ENCODE assay signal across 19 cellular contexts in genomic region chr9:91782711-91783214, GRCh38.
"Had no signal": no experiment of that assay in that cellular context is flagged by ENCODE, and none has a peak within 500 bp of the region (broad histone marks: within the 10 kb centered on the region; RNA-seq: fewer than 3 reads in every experiment).

No MANE protein-coding gene starts in this region.

- H3K27ac ChIP-seq: brain microvascular endothelial cell, gastrocnemius medialis, right atrium auricular region, skin epidermis, WERI-Rb-1 had no signal

- DNase-seq: activated CD4-positive, alpha-beta memory T cell treated with anti-CD3 and anti-CD28 coated beads for 36 hours; activated naive CD8-positive, alpha-beta T cell treated with anti-CD3 and anti-CD28 coated beads, Interleukin-2, amount 10 ng/mL, durations not matched to agents 7 days and 5 days; anterior cingulate cortex; brain microvascular endothelial cell; dermis blood vessel endothelial cell; effector memory CD8-positive, alpha-beta T cell; gastrocnemius medialis; left colon; naive B cell; posterior cingulate gyrus; stimulated activated CD4-positive, alpha-beta T cell treated with anti-CD3 and anti-CD28 coated beads, Interleukin-15, amount 100 ng/mL, for 24 hours; stimulated activated CD4-positive, alpha-beta T cell treated with anti-CD3 and anti-CD28 coated beads, Interleukin-4, amount 100 ng/mL, for 1 hour; stimulated activated naive B cell treated with anti-CD40 and anti-IgM and Interleukin-4, amounts not matched to agents 10 μg/mL and 1 μg/mL and 100 μg/mL, for 72 hours; substantia nigra; trophoblast cell; WERI-Rb-1 had no signal

- H3K27me3 ChIP-seq: brain microvascular endothelial cell, gastrocnemius medialis, right atrium auricular region had no signal

- ATAC-seq: effector memory CD8-positive, alpha-beta T cell; gastrocnemius medialis; left colon; stimulated activated naive B cell treated with anti-CD40 and anti-IgM and Interleukin-4, amounts not matched to agents 10 μg/mL and 1 μg/mL and 100 μg/mL, for 72 hours had no signal

- H3K9me3 ChIP-seq: gastrocnemius medialis had no signal

- H3K4me3 ChIP-seq: gastrocnemius medialis, lung, right atrium auricular region, skin epidermis had no signal

- H3K4me1 ChIP-seq: gastrocnemius medialis had no signal

- H3K36me3 ChIP-seq: brain microvascular endothelial cell, gastrocnemius medialis, right atrium auricular region, WERI-Rb-1 had no signal
